In the genomic region with DNA sequence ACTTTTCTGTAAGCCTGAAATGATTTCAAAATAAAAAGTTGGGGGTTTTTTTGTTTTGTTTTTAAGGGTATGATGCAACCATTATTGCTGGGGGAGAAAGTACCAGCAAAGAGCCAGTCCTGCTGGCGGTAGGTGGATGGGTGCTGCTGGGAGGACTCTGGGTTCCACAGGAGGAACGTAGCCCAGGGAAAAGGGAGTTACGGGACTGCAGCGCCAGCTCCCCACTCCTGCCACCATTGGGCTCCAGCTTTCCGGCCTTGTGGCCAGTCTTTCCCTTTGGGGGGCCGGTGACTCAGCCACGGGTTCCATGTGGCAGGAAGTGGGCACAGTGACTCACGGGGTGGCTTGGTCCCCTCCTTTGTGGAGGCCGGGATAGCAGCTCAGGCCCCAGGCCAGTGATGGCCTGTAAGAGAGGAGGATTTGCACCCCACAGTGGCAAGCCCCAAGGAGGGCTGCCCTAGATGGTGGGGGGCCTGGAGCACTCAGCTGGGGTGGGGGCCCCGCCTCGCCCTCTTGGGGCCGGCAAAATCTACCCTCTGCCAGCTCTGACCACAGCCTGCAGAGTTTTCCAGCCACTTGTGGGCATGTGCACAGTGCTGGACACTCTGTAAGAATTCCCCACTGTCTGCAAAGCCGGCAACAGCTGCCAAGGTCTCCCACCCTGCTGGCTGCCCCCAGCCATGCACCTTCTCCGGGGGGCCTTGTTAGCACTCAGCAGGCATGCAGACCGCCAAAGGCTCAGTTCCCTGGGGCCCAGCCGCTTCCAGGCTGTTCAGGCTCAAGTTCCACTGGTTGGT, we compare ENCODE assay signal across 8 cellular contexts. TPM values are rescaled to one million over a fixed set of nuclear protein-coding genes. Genes with fewer than 3 reads are reported as not detected.
DNase-seq lines count a peak whose midpoint lies in the region; ATAC-seq, FAIRE-seq and TF ChIP-seq lines count a peak whose summit lies in the region.

No MANE protein-coding gene starts in this region.

- no peaks in the 10 kb centered on the region for H3K79me2 ChIP-seq in HepG2 (ENCODE audit: insufficient read depth, low read length)

- POLR2A ChIA-PET in HepG2 (lab: Yijun Ruan, JAX) (no interaction called here), T-cell (lab: Charles Lee) (no interaction called here)

- H3K4me1 ChIP-seq in HepG2 (ENCODE audit: insufficient read depth, low read length) (peaks cover 40% of the 10 kb centered on the region), right lobe of liver (no peaks in the 10 kb centered on the region), upper lobe of left lung (peaks cover 16 to 26% (median 25%) of the 10 kb centered on the region in 4 donors), HAP-1 (no peaks in the 10 kb centered on the region), adrenal gland (replicated peaks in 1 of 2) (peaks cover 7 to 14% of the 10 kb centered on the region in 2 donors)

- H3K36me3 ChIP-seq in HepG2 (replicated peaks in 1 of 2; ENCODE audit: control insufficient read depth in 1 of 2, insufficient read depth in 2 of 2, low read length in 2 of 2) = no peaks in the 10 kb centered on the region
- H3K36me3 ChIP-seq in right lobe of liver = no peaks in the 10 kb centered on the region
- H3K36me3 ChIP-seq in upper lobe of left lung = no peaks in the 10 kb centered on the region
- H3K36me3 ChIP-seq in HAP-1 (replicated peaks) = no peaks in the 10 kb centered on the region
- H3K36me3 ChIP-seq in adrenal gland (replicated peaks in 1 of 2) = no peaks in the 10 kb centered on the region

- peak overlapping the region; percentile 75 to 79 for H3K27ac Mint-ChIP-seq in T-cell

- no TSS peak for BruUV-seq in HepG2 (replicated peaks; lab: Mats Ljungman, UMichigan)

- no peak overlapping the region for H2AFZ ChIP-seq in HepG2 (ENCODE audit: low read length)

- no peak overlapping the region for H3K4me2 ChIP-seq in HepG2 (ENCODE audit: low read depth, low read length)

- no peaks in the 10 kb centered on the region for H3K27me3 Mint-ChIP-seq in T-cell

- peaks cover 38 to 41% (median 38%) of the 10 kb centered on the region in 3 donors for H3K4me1 Mint-ChIP-seq in T-cell

- H3K27me3 ChIP-seq in HepG2 (ENCODE audit: control insufficient read depth in 1 of 2, insufficient read depth in 2 of 2, low read length in 2 of 2) (peaks cover 16 to 74% of the 10 kb centered on the region in 2 experiments), right lobe of liver (no peaks in the 10 kb centered on the region), upper lobe of left lung (no peaks in the 10 kb centered on the region), HAP-1 (ENCODE audit: low read depth) (no peaks in the 10 kb centered on the region), adrenal gland (no peaks in the 10 kb centered on the region)

- TF ChIP-seq RAD21 in HepG2 (CRISPR knock-in tag; IDR thresholded peaks at IDR 0.05) = no peak

- intact Hi-C loops in HepG2 (cut with micrococcal nuclease; ENCODE audit: unreplicated experiment) (no loop called here), right lobe of liver (cut with DNase I) (no loop called here), adrenal gland (cut with DNase I) (no loop called here)

- H3K36me3 Mint-ChIP-seq in T-cell = no peaks in the 10 kb centered on the region

- ATAC-seq in HepG2 (peak; percentile 37), right lobe of liver (no peak), T-cell (replicated peaks in 1 of 4) (peak in 1 of 4 experiments; percentile 45), upper lobe of left lung (ENCODE audit: low FRiP score in 2 of 2) (peak in 1 of 2 donors; percentile 27)

- DNase-seq in HepG2 (ENCODE audit: low spot score) = no peak
- DNase-seq in right lobe of liver = no peak
- DNase-seq in T-cell = no peak
- peak; percentile 87 to 92 for DNase-seq in foreskin fibroblast
- peak; percentile 55 to 66 for DNase-seq in upper lobe of left lung
- no peak for DNase-seq in HAP-1 (ENCODE audit: low spot score in 2 of 2)
- no peak for DNase-seq in GM12892 (ENCODE audit: insufficient read length)
- DNase-seq in adrenal gland = no peak

- 18% methylated on average over 9 of the region's 16 CpGs for WGBS in HepG2 (ENCODE audit: low lambda C conversion rate)
- WGBS in right lobe of liver (ENCODE audit: insufficient coverage, low coverage, low lambda C conversion rate, missing lambda C conversion rate) = 62% methylated on average over 3 of the region's 16 CpGs
- WGBS in upper lobe of left lung, 2 donors = 67 to 70% methylated on average over 10 to 16 of the region's 16 CpGs
- WGBS in adrenal gland, 4 donors = 72 to 89% (median 77%) methylated on average over 4 to 16 of the region's 16 CpGs

- no peak overlapping the region for H3K9ac ChIP-seq in HepG2 (ENCODE audit: insufficient read depth, low read depth, low read length)

- no peak overlapping the region for H3K4me3 Mint-ChIP-seq in T-cell

- FAIRE-seq in HepG2 (lab: Jason Lieb, UNC) (no peak), GM12892 (lab: Jason Lieb, UNC) (no peak)

- no peaks in the 10 kb centered on the region for H3K9me3 ChIP-seq in HepG2 (ENCODE audit: low read length)
- no peaks in the 10 kb centered on the region for H3K9me3 ChIP-seq in right lobe of liver
- H3K9me3 ChIP-seq in upper lobe of left lung = no peaks in the 10 kb centered on the region
- H3K9me3 ChIP-seq in HAP-1 = no peaks in the 10 kb centered on the region
- no peaks in the 10 kb centered on the region for H3K9me3 ChIP-seq in adrenal gland (replicated peaks in 1 of 3)

- H3K4me3 ChIP-seq in HepG2 (replicated peaks in 1 of 3; ENCODE audit: insufficient read depth in 1 of 3, low read depth in 2 of 3, low read length in 3 of 3) = no peak overlapping the region
- no peak overlapping the region for H3K4me3 ChIP-seq in right lobe of liver
- no peak overlapping the region for H3K4me3 ChIP-seq in foreskin fibroblast (ENCODE audit: low read depth in 1 of 2, low read length in 2 of 2)
- H3K4me3 ChIP-seq in upper lobe of left lung = no peak overlapping the region
- H3K4me3 ChIP-seq in HAP-1 = no peak overlapping the region
- no peak overlapping the region for H3K4me3 ChIP-seq in adrenal gland

- TF ChIP-seq POLR2A in HepG2 (IDR thresholded peaks at IDR 0.05; ENCODE audit: insufficient read depth in 1 of 2, low read depth in 2 of 2, low read length in 2 of 2) = no peak
- no peak for TF ChIP-seq POLR2A in right lobe of liver (IDR thresholded peaks at IDR 0.05)
- peak in 1 of 4 donors; percentile 41 for TF ChIP-seq POLR2A in upper lobe of left lung (IDR thresholded peaks at IDR 0.05)
- TF ChIP-seq POLR2A in GM12892 (IDR thresholded peaks at IDR 0.05; ENCODE audit: low read depth, low read length) = no peak
- no peak for TF ChIP-seq POLR2A in adrenal gland (IDR thresholded peaks at IDR 0.05)

- H3K9me3 Mint-ChIP-seq in T-cell = no peaks in the 10 kb centered on the region

- TF ChIP-seq EP300 in HepG2 (IDR thresholded peaks at IDR 0.05; ENCODE audit: low read depth in 2 of 2, low read length in 2 of 2) (no peak), HepG2 (CRISPR knock-in tag; IDR thresholded peaks at IDR 0.05; ENCODE audit: borderline replicate concordance) (no peak), upper lobe of left lung (IDR thresholded peaks at IDR 0.05) (no peak)

- CTCF ChIA-PET in HepG2 (lab: Yijun Ruan, JAX; ENCODE audit: low intra/inter-chr PET ratio, low total read pairs) = no interaction called here
- CTCF ChIA-PET in T-cell (lab: Charles Lee) = no interaction called here

- TF ChIP-seq CTCF in HepG2 (CRISPR knock-in tag; IDR thresholded peaks at IDR 0.05) (no peak), right lobe of liver (IDR thresholded peaks at IDR 0.05) (no peak), foreskin fibroblast (IDR thresholded peaks at IDR 0.05; ENCODE audit: low read depth, low read length) (no peak), upper lobe of left lung (IDR thresholded peaks at IDR 0.05) (no peak), adrenal gland (IDR thresholded peaks at IDR 0.05) (no peak)

- in situ Hi-C loops in HepG2 (cut with HindIII; ENCODE audit: extremely low pct_ligation_motif_present, low pct_unique_long_range_greater_than_20kb) (no loop called here), HAP-1 (cut with MboI; ENCODE audit: low sequenced_read_pairs) (no loop called here)

- H3K27ac ChIP-seq in HepG2 (ENCODE audit: extremely low read length, insufficient read depth, low read length) = no peak overlapping the region
- no peak overlapping the region for H3K27ac ChIP-seq in right lobe of liver
- peak overlapping the region in 1 of 4 donors; percentile 63 for H3K27ac ChIP-seq in upper lobe of left lung
- H3K27ac ChIP-seq in adrenal gland = peak overlapping the region in 1 of 5 donors; percentile 41

- no peaks in the 10 kb centered on the region for H4K20me1 ChIP-seq in HepG2 (ENCODE audit: insufficient read depth, low read length)

RNA-seq across cellular contexts. Expression of gene SOCS3, which starts 30.4 kb away (rescaled TPM):
- 0.66 and 0.77 TPM in 2 replicates for total RNA-seq in HepG2 (2016; rRNA removed; fragmentation: Illumina TruSeq; extraction: Trizol)
- 0.30 and 0.35 TPM in 2 replicates for total RNA-seq in HepG2 (2016; cell fraction: cytosol; rRNA removed; fragmentation: Illumina TruSeq; extraction: Trizol; ENCODE audit: low read depth)
- total RNA-seq in HepG2 (2016; cell fraction: insoluble cytoplasmic fraction; rRNA removed; fragmentation: Illumina TruSeq; extraction: Trizol) = 0.59 and 0.95 TPM in 2 replicates
- 0.83 and 0.93 TPM in 2 replicates for total RNA-seq in HepG2 (2016; cell fraction: membrane; rRNA removed; fragmentation: Illumina TruSeq; extraction: Trizol)
- 0.66 and 1.2 TPM in 2 replicates for total RNA-seq in HepG2 (2016; cell fraction: nucleus; rRNA removed; fragmentation: Illumina TruSeq; extraction: Trizol)
- polyA plus RNA-seq in HepG2 (2011; rRNA removed) = 2.4 and 3.2 TPM in 2 replicates
- 2.4 and 2.6 TPM in 2 replicates for polyA plus RNA-seq in HepG2 (2011; cell fraction: cytosol; rRNA removed)
- polyA plus RNA-seq in HepG2 (2011; cell fraction: nucleus; rRNA removed) = 4.1 and 5.9 TPM in 2 replicates
- polyA plus RNA-seq in HepG2 (2012) = 0.94 and 3.5 TPM in 2 replicates
- polyA plus RNA-seq in HepG2 (2016; cell fraction: cytosol; fragmentation: Illumina TruSeq; extraction: Trizol; ENCODE audit: low read depth) = 0.05 and 0.10 TPM in 2 replicates
- polyA plus RNA-seq in HepG2 (2016; cell fraction: insoluble cytoplasmic fraction; fragmentation: Illumina TruSeq; extraction: Trizol; ENCODE audit: low read depth) = 0.32 and 0.52 TPM in 2 replicates
- 0.27 and 0.28 TPM in 2 replicates for polyA plus RNA-seq in HepG2 (2016; cell fraction: membrane; fragmentation: Illumina TruSeq; extraction: Trizol; ENCODE audit: low read depth)
- polyA plus RNA-seq in HepG2 (2016; cell fraction: nucleus; fragmentation: Illumina TruSeq; extraction: Trizol; ENCODE audit: insufficient read depth, low read depth) = 1.1 and 1.3 TPM in 2 replicates
- 11.0 and 18.7 TPM in 2 replicates for polyA minus RNA-seq in HepG2 (2011; rRNA and poly(A)+ RNA removed; ENCODE audit: low replicate concordance)
- polyA minus RNA-seq in HepG2 (2011; cell fraction: cytosol; rRNA and poly(A)+ RNA removed) = 6.9 and 7.9 TPM in 2 replicates
- 3.5 and 5.2 TPM in 2 replicates for polyA minus RNA-seq in HepG2 (2011; cell fraction: nucleus; rRNA and poly(A)+ RNA removed)
- 10 to 100 TPM in 4 of 6 experiments, 1 to 10 TPM in 2; 1.2 to 87.3 (median 24.1) TPM for total RNA-seq in right lobe of liver
- 100 to 1,000 TPM in 2 of 5 donors, 10 to 100 TPM in 3; 14.2 to 248 (median 19.9) TPM for total RNA-seq in T-cell
- total RNA-seq in upper lobe of left lung = 100 to 1,000 TPM in 3 of 6 donors, 10 to 100 TPM in 3; 67.1 to 173 (median 114) TPM
- polyA plus RNA-seq in GM12892 (2012; ENCODE audit: missing spikeins) = 2.3 TPM
- total RNA-seq in adrenal gland = 100 to 1,000 TPM in 3 of 8 donors, 10 to 100 TPM in 3, 1 to 10 TPM in 2; 5.3 to 114 (median 60.3) TPM
- polyA plus RNA-seq in adrenal gland = 10 to 100 TPM in 2 of 3 donors, 1 to 10 TPM in 1; 4.8 to 96.5 (median 15.4) TPM

RNA-seq across cellular contexts. Expression of gene PGS1, which starts 49.0 kb away (rescaled TPM):
- total RNA-seq in HepG2 (2016; rRNA removed; fragmentation: Illumina TruSeq; extraction: Trizol) = 18.8 and 25.9 TPM in 2 replicates
- total RNA-seq in HepG2 (2016; cell fraction: cytosol; rRNA removed; fragmentation: Illumina TruSeq; extraction: Trizol; ENCODE audit: low read depth) = 10.8 and 10.9 TPM in 2 replicates
- 14.8 and 27.5 TPM in 2 replicates for total RNA-seq in HepG2 (2016; cell fraction: insoluble cytoplasmic fraction; rRNA removed; fragmentation: Illumina TruSeq; extraction: Trizol)
- total RNA-seq in HepG2 (2016; cell fraction: membrane; rRNA removed; fragmentation: Illumina TruSeq; extraction: Trizol) = 11.3 and 11.9 TPM in 2 replicates
- 27.4 and 30.7 TPM in 2 replicates for total RNA-seq in HepG2 (2016; cell fraction: nucleus; rRNA removed; fragmentation: Illumina TruSeq; extraction: Trizol)
- 31.5 and 42.3 TPM in 2 replicates for polyA plus RNA-seq in HepG2 (2011; rRNA removed)
- polyA plus RNA-seq in HepG2 (2011; cell fraction: cytosol; rRNA removed) = 30.6 and 33.0 TPM in 2 replicates
- 151 and 153 TPM in 2 replicates for polyA plus RNA-seq in HepG2 (2011; cell fraction: nucleus; rRNA removed)
- polyA plus RNA-seq in HepG2 (2012) = 18.3 and 27.7 TPM in 2 replicates
- 2.9 and 3.9 TPM in 2 replicates for polyA plus RNA-seq in HepG2 (2016; cell fraction: cytosol; fragmentation: Illumina TruSeq; extraction: Trizol; ENCODE audit: low read depth)
- polyA plus RNA-seq in HepG2 (2016; cell fraction: insoluble cytoplasmic fraction; fragmentation: Illumina TruSeq; extraction: Trizol; ENCODE audit: low read depth) = 12.8 and 16.5 TPM in 2 replicates
- polyA plus RNA-seq in HepG2 (2016; cell fraction: membrane; fragmentation: Illumina TruSeq; extraction: Trizol; ENCODE audit: low read depth) = 6.1 and 6.7 TPM in 2 replicates
- 50.4 and 56.8 TPM in 2 replicates for polyA plus RNA-seq in HepG2 (2016; cell fraction: nucleus; fragmentation: Illumina TruSeq; extraction: Trizol; ENCODE audit: insufficient read depth, low read depth)
- 49.2 and 54.3 TPM in 2 replicates for polyA minus RNA-seq in HepG2 (2011; rRNA and poly(A)+ RNA removed; ENCODE audit: low replicate concordance)
- 13.6 and 15.2 TPM in 2 replicates for polyA minus RNA-seq in HepG2 (2011; cell fraction: cytosol; rRNA and poly(A)+ RNA removed)
- polyA minus RNA-seq in HepG2 (2011; cell fraction: nucleus; rRNA and poly(A)+ RNA removed) = 58.3 and 63.7 TPM in 2 replicates
- total RNA-seq in right lobe of liver = 10 to 100 TPM in 5 of 6 experiments, 1 to 10 TPM in 1; 8.8 to 17.5 (median 13.4) TPM
- total RNA-seq in T-cell = 10 to 100 TPM; 60.5 to 87.2 (median 78.9) TPM
- total RNA-seq in upper lobe of left lung = 100 to 1,000 TPM in 2 of 6 donors, 10 to 100 TPM in 4; 79.2 to 348 (median 92.3) TPM
- 16.9 TPM for polyA plus RNA-seq in GM12892 (2012; ENCODE audit: missing spikeins)
- 10 to 100 TPM; 27.9 to 64.5 (median 34.9) TPM for total RNA-seq in adrenal gland
- polyA plus RNA-seq in adrenal gland = 10 to 100 TPM; 11.9 to 26.9 (median 21.9) TPM

Comparison
In these comparisons a context has a peak if more than half of its experiments do, and no peak if none do; other contexts are left out.
1. DNase-seq: peak in foreskin fibroblast (2 of 2) and upper lobe of left lung (2 of 2); none in HepG2 (single experiment), right lobe of liver (0 of 3), T-cell (0 of 34), HAP-1 (0 of 2), GM12892 (single experiment) and adrenal gland (0 of 7).